ENCODE assay signal across 1 cellular context in the genomic region with DNA sequence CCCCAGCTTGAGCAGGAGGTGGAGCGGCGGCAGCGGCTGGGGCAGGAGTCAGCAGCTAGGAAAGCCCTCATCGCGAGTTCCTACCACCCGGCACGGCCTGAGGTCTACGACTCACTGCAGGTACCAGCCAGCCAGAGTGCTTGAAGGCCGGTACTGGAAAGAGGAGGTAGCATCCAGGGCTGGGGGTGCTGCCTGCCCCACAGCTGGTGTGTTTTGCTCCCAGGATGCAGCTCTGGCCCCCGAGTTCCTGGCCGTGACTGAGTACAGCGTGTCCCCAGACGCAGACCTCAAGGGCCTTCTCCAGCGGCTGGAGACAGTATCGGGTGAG.
TF ChIP-seq lines count a peak whose summit lies in the region.

No MANE protein-coding gene starts in this region.

TF ChIP-seq in HepG2, 621 proteins besides CTCF, POLR2A, EP300 and RAD21:
- TF ChIP-seq SP5 (CRISPR knock-in tag; IDR thresholded peaks at IDR 0.05; ENCODE audit: borderline replicate concordance, low read depth) (no peak), HMG20A (CRISPR knock-in tag; IDR thresholded peaks at IDR 0.05; ENCODE audit: borderline replicate concordance) (no peak), NCOR1 (IDR thresholded peaks at IDR 0.05; ENCODE audit: borderline replicate concordance, low read length) (no peak), AGO2 (optimal IDR thresholded peaks at IDR 0.05; ENCODE audit: low read depth, low read length) (peak; percentile 61), ZNF552 (CRISPR knock-in tag; IDR thresholded peaks at IDR 0.05; ENCODE audit: borderline replicate concordance) (no peak), RBFOX2 (IDR thresholded peaks at IDR 0.05; ENCODE audit: low read depth, low read length) (0 out of 2 replicates have a peak, but pooled peaks have one; percentile 31), AGO1 (IDR thresholded peaks at IDR 0.05; ENCODE audit: low read depth, low read length, poor library complexity, severe bottlenecking) (peak; percentile 65), HNRNPLL (IDR thresholded peaks at IDR 0.05; ENCODE audit: low read depth, low read length, poor library complexity, severe bottlenecking) (peak; percentile 24), ZNF253 (CRISPR knock-in tag; IDR thresholded peaks at IDR 0.05; ENCODE audit: borderline replicate concordance) (no peak), DPF2 (CRISPR knock-in tag; IDR thresholded peaks at IDR 0.05; ENCODE audit: borderline replicate concordance, low read depth) (no peak), TBP (CRISPR knock-in tag; IDR thresholded peaks at IDR 0.05) (no peak), SPEN (CRISPR knock-in tag; IDR thresholded peaks at IDR 0.05; ENCODE audit: low read depth) (no peak)
